Comparison of ENCODE assay signal across 13 cellular contexts in the genomic region with DNA sequence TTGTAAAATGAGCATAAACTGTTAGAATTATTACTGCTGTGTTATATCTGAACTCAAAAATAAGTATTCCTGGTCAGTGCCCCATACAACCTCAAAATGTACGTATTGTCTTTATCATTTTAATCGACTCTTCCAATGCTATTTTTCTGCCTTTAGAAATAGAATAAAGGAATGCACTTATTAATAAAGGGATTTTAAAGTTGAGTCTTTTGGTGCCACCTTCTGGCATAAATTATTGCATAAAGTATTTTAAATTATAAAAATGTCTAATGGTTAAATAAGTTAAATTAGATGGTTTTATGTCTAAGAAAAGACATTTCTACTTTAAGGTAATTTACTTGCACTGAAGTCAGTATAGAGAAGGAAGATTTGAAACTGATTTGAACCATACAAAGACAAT.
DNase-seq lines count a peak whose midpoint lies in the region; ATAC-seq and TF ChIP-seq lines count a peak whose summit lies in the region.
"Had no signal": no experiment of that assay in that cellular context is flagged by ENCODE, and none has a peak within 500 bp of the region (broad histone marks: within the 10 kb centered on the region; RNA-seq: fewer than 3 reads in every experiment).

No MANE protein-coding gene starts in this region.

- H3K9me3 ChIP-seq in HEK293 (ENCODE audit: control insufficient read depth, insufficient read depth, low read depth, low read length) (no peaks in the 10 kb centered on the region), lower lobe of right lung (no peaks in the 10 kb centered on the region)
- H3K9me3 ChIP-seq: SJCRH30 had no signal

- CTCF ChIA-PET in HEK293 (lab: Yijun Ruan, JAX), result interaction anchor here (0.6 kb wide), 1 partner anchor 119 kb away, joined by 3 read pairs; no protein-coding TSS in a partner anchor

- ATAC-seq in lower lobe of right lung (no peak), HG02885 (IDR thresholded peaks at IDR 0.05; ENCODE audit: poor library complexity, unreplicated experiment) (no peak), HG02571 (IDR thresholded peaks at IDR 0.05; ENCODE audit: unreplicated experiment) (no peak)

- in situ Hi-C loops in SK-MEL-5 (cut with HindIII; ENCODE audit: low pct_unique_long_range_greater_than_20kb, low sequenced_read_pairs), result no loop called here

- H3K4me3 Mint-ChIP-seq in progenitor cell of endocrine pancreas (ENCODE audit: low read depth), result no peak overlapping the region
- H3K4me3 Mint-ChIP-seq: activated naive CD4-positive, alpha-beta T cell treated with anti-CD3 and anti-CD28 coated beads for 36 hours; dendritic cell treated with granulocyte-macrophage colony-stimulating factor and Interleukin-4, amounts not matched to agents 40 ng/mL and 50 ng/mL, for 4 days had no signal

- H3K4me1 ChIP-seq in HEK293 (ENCODE audit: control insufficient read depth, insufficient read depth, low read length) (no peaks in the 10 kb centered on the region), lower lobe of right lung (no peaks in the 10 kb centered on the region)
- H3K4me1 ChIP-seq: SJCRH30 had no signal

- H3K4me3 ChIP-seq in HEK293 (ENCODE audit: low read depth, low read length) (no peak overlapping the region), lower lobe of right lung (no peak overlapping the region)
- H3K4me3 ChIP-seq: SJCRH30 had no signal

- H3K27me3 ChIP-seq in lower lobe of right lung (ENCODE audit: low read depth), result no peaks in the 10 kb centered on the region
- H3K27me3 ChIP-seq: SJCRH30 had no signal

- no peaks in the 10 kb centered on the region for H3K4me1 Mint-ChIP-seq in progenitor cell of endocrine pancreas (ENCODE audit: low read depth)

- H3K36me3 Mint-ChIP-seq in progenitor cell of endocrine pancreas (ENCODE audit: insufficient read depth), result no peaks in the 10 kb centered on the region

- H3K27ac ChIP-seq in C4-2B (no peak overlapping the region), HEK293 (ENCODE audit: extremely low read depth, low read depth, low read length) (no peak overlapping the region), lower lobe of right lung (no peak overlapping the region)
- H3K27ac ChIP-seq: SJCRH30 had no signal

- H3K27me3 Mint-ChIP-seq in progenitor cell of endocrine pancreas, result no peaks in the 10 kb centered on the region
- H3K27me3 Mint-ChIP-seq: dendritic cell treated with granulocyte-macrophage colony-stimulating factor and Interleukin-4, amounts not matched to agents 40 ng/mL and 50 ng/mL, for 4 days had no signal

- POLR2A ChIA-PET in HEK293 (lab: Yijun Ruan, JAX), result no interaction called here

- intact Hi-C loops in lower lobe of right lung (cut with DNase I), result no loop called here

- DNase-seq in SK-MEL-5 (ENCODE audit: low read depth, low spot score) (peak; percentile 17), lower lobe of right lung (no peak), progenitor cell of endocrine pancreas (ENCODE audit: low spot score, unreplicated experiment) (no peak), T-helper 2 cell (no peak)
- DNase-seq: activated CD4-positive, alpha-beta T cell treated with anti-CD3 and anti-CD28 coated beads, Interleukin-2, amount 50 U/mL, for 1 hour; activated naive CD4-positive, alpha-beta T cell treated with anti-CD3 and anti-CD28 coated beads for 36 hours; GOT3 had no signal

- TF ChIP-seq CTCF in C4-2B (conservative IDR thresholded peaks at IDR 0.05), result peak; percentile 41
- TF ChIP-seq CTCF in HEK293 (tag by site-specific recombination; IDR thresholded peaks at IDR 0.05), result no peak
- peak; percentile 25 for TF ChIP-seq CTCF in lower lobe of right lung (IDR thresholded peaks at IDR 0.05)
- no peak for TF ChIP-seq CTCF in progenitor cell of endocrine pancreas (IDR thresholded peaks at IDR 0.05; ENCODE audit: unreplicated experiment)

- H3K9me3 Mint-ChIP-seq in progenitor cell of endocrine pancreas (ENCODE audit: low read depth), result no peaks in the 10 kb centered on the region
- H3K9me3 Mint-ChIP-seq: dendritic cell treated with granulocyte-macrophage colony-stimulating factor and Interleukin-4, amounts not matched to agents 40 ng/mL and 50 ng/mL, for 4 days had no signal

- H3K36me3 ChIP-seq in HEK293 (ENCODE audit: control insufficient read depth in 2 of 2, insufficient read depth in 1 of 2, low read length in 2 of 2) (no peaks in the 10 kb centered on the region), lower lobe of right lung (no peaks in the 10 kb centered on the region)
- H3K36me3 ChIP-seq: SJCRH30 had no signal

- no peak overlapping the region for H3K27ac Mint-ChIP-seq in progenitor cell of endocrine pancreas
- H3K27ac Mint-ChIP-seq: activated naive CD4-positive, alpha-beta T cell treated with anti-CD3 and anti-CD28 coated beads for 36 hours; dendritic cell treated with granulocyte-macrophage colony-stimulating factor and Interleukin-4, amounts not matched to agents 40 ng/mL and 50 ng/mL, for 4 days had no signal

TF ChIP-seq in HEK293, 187 proteins besides CTCF, POLR2A, EP300 and RAD21:
- TF ChIP-seq ZNF654 (tag by site-specific recombination; IDR thresholded peaks at IDR 0.05; ENCODE audit: low read depth), result peak; percentile 18; the same call in 1 of the 2 replicates
- TF ChIP-seq ZFP69B (tag by site-specific recombination; IDR thresholded peaks at IDR 0.05), result no peak
TF ChIP-seq in HEK293: peak in this region for 1.

Comparison
In these comparisons a context has a peak if more than half of its experiments do, and no peak if none do; other contexts are left out.
1. CTCF ChIP-seq: peak in C4-2B (single experiment) and lower lobe of right lung (single experiment); none in HEK293 (single experiment) and progenitor cell of endocrine pancreas (single experiment).